8 cellular contexts compared by ENCODE assay signal in the genomic region with DNA sequence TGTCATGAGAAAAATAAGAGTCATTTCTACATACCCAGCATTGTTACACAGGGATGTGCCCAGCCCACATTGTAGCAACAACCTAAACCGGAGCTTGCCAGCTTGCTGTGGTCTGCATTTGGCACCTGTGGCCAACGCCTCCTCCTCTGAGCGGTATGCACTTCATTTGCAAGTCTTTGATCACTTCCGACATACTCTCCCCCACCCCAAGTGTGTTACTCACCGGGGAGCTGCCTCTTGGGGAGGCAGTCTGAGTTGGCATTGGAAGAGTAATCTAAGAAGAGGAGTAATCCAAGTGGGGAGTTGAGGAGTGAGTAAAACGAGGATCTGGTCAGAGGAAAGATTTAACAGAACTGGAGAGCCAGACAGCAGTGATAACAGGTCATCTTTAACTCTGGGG. TPM values are rescaled to one million over a fixed set of nuclear protein-coding genes. Genes with fewer than 3 reads are reported as not detected.
DNase-seq lines count a peak whose midpoint lies in the region; ATAC-seq and TF ChIP-seq lines count a peak whose summit lies in the region.

No MANE protein-coding gene starts in this region.

- ATAC-seq in HG03045 (IDR thresholded peaks at IDR 0.05; ENCODE audit: unreplicated experiment) (peak; percentile 51), GM19395 (IDR thresholded peaks at IDR 0.05; ENCODE audit: unreplicated experiment) (no peak)

- peak overlapping the region; percentile 72 for H3K4me2 ChIP-seq in BLaER1

- TF ChIP-seq EP300 in suprapubic skin (IDR thresholded peaks at IDR 0.05): no peak

- in situ Hi-C loops in GM13977 (cut with MboI; ENCODE audit: low pct_unique_long_range_greater_than_20kb, low sequenced_read_pairs, unreplicated experiment): no loop called here

- H3K36me3 ChIP-seq in BLaER1 (no peaks in the 10 kb centered on the region), prostate gland (no peaks in the 10 kb centered on the region), suprapubic skin (no peaks in the 10 kb centered on the region)

- WGBS in prostate gland: 30% methylated on average over 6 of the region's 6 CpGs
- 38% methylated on average over 6 of the region's 6 CpGs for WGBS in suprapubic skin

- intact Hi-C loops in prostate gland (cut with DNase I): no loop called here

- TF ChIP-seq POLR2A in prostate gland (IDR thresholded peaks at IDR 0.05) (no peak), suprapubic skin (IDR thresholded peaks at IDR 0.05) (no peak)

- H3K27me3 ChIP-seq in BLaER1: no peaks in the 10 kb centered on the region
- H3K27me3 ChIP-seq in prostate gland (replicated peaks; ENCODE audit: insufficient read depth): no peaks in the 10 kb centered on the region
- no peaks in the 10 kb centered on the region for H3K27me3 ChIP-seq in suprapubic skin

- H3K4me3 ChIP-seq in BLaER1 (no peak overlapping the region), prostate gland (no peak overlapping the region), suprapubic skin (no peak overlapping the region)

- DNase-seq in activated CD4-positive, CD25-positive, alpha-beta regulatory T cell treated with anti-CD3 and anti-CD28 coated beads, Interleukin-2, amount 50 U/mL, for 16 hours (ENCODE audit: low read depth, low spot score): peak; percentile 71
- peak; percentile 91 for DNase-seq in central memory CD4-positive, alpha-beta T cell
- DNase-seq in prostate gland (ENCODE audit: low spot score): peak; percentile 15
- DNase-seq in GM13977 (ENCODE audit: low spot score): no peak
- DNase-seq in suprapubic skin (ENCODE audit: low spot score in 2 of 2): no peak

- H3K9me3 ChIP-seq in BLaER1: no peaks in the 10 kb centered on the region
- no peaks in the 10 kb centered on the region for H3K9me3 ChIP-seq in prostate gland
- H3K9me3 ChIP-seq in suprapubic skin: no peaks in the 10 kb centered on the region

- H3K9ac ChIP-seq in BLaER1: no peak overlapping the region

- H3K27ac ChIP-seq in BLaER1 (no peak overlapping the region), prostate gland (no peak overlapping the region), suprapubic skin (no peak overlapping the region)

- no peak for TF ChIP-seq CTCF in prostate gland (IDR thresholded peaks at IDR 0.05)
- no peak for TF ChIP-seq CTCF in GM13977 (IDR thresholded peaks at IDR 0.05; ENCODE audit: extremely low read depth, insufficient read depth, missing control alignments)
- no peak for TF ChIP-seq CTCF in suprapubic skin (IDR thresholded peaks at IDR 0.05)

- no peaks in the 10 kb centered on the region for H4K20me1 ChIP-seq in BLaER1

- peaks cover 47% of the 10 kb centered on the region for H3K4me1 ChIP-seq in BLaER1
- no peaks in the 10 kb centered on the region for H3K4me1 ChIP-seq in prostate gland (replicated peaks)
- H3K4me1 ChIP-seq in suprapubic skin: peaks cover 29% of the 10 kb centered on the region

RNA-seq across cellular contexts. Expression of gene BCL9, which starts 3.8 kb away (rescaled TPM):
- total RNA-seq in prostate gland: 10 to 100 TPM; 28.2 to 32.0 TPM
- 10 to 100 TPM; 11.3 to 22.7 (median 13.1) TPM for total RNA-seq in suprapubic skin

Comparison
In these comparisons a context has a peak if more than half of its experiments do, and no peak if none do; other contexts are left out.
1. DNase-seq: peak in activated CD4-positive, CD25-positive, alpha-beta regulatory T cell treated with anti-CD3 and anti-CD28 coated beads, Interleukin-2, amount 50 U/mL, for 16 hours (single experiment), central memory CD4-positive, alpha-beta T cell (single experiment) and prostate gland (single experiment); none in GM13977 (single experiment) and suprapubic skin (0 of 2).